Comparison of ENCODE assay signal across 9 cellular contexts in the genomic region with DNA sequence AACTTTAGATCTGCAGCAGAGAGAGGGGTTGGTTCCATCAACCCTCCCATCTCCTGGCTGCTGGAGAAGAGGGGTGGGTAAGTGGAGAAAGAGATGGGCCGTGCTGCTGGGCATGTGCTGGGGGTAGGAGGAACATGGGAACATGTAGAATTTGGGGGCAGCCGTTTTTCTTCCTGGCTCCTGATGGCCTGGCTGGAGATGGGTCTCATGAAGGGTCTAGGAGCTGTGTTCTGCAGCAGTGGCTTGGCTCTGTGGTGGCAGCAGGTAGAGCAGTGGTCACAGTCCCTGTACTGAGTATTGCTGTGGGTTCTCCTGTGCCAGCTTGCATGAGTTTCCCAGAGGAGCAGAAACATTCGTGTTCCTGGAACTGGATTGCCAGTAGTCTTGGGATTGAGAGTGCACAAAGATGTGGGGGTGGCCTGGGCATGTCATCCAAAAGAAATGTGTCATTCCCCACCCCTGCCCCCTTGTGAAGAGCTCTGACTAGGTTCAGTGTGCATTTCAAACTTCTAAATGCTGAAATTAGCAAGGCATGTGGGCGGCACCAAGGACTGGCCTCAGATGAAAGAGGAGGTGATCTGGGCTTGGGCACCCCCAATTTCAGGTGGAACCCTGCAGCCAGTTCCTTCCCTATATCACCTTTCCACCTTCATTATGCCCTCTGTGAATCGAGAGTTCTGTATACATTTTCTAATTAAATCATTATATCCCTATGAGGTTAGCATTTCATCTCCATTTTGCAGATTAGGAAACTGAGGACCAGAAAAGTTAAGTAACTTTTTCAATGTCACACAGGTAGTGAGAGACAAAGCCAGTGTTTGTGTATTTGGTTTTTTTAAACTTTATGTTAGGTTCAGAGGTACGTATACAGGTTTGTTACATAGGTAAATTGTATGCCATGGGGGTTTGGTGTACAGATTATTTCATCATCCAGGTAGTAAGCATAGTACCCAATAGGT. TPM values are rescaled to one million over a fixed set of nuclear protein-coding genes. Genes with fewer than 3 reads are reported as not detected.
DNase-seq lines count a peak whose midpoint lies in the region; ATAC-seq, FAIRE-seq and TF ChIP-seq lines count a peak whose summit lies in the region.
"Had no signal": no experiment of that assay in that cellular context is flagged by ENCODE, and none has a peak within 500 bp of the region (broad histone marks: within the 10 kb centered on the region; RNA-seq: fewer than 3 reads in every experiment).

No MANE protein-coding gene starts in this region.

- H3K9me3 Mint-ChIP-seq in type B pancreatic cell: peaks cover 9% of the 10 kb centered on the region

- DNase-seq in SK-N-SH: no peak
- peak; percentile 76 for DNase-seq in bronchial epithelial cell (ENCODE audit: low read depth)
- DNase-seq in type B pancreatic cell (ENCODE audit: extremely low spot score, unreplicated experiment): no peak
- no peak for DNase-seq in UCSD-AML1 (lab: John Stamatoyannopoulos, UW; ENCODE audit: unreplicated experiment)
- no peak for DNase-seq in HuH-7.5 (ENCODE audit: low spot score)
- DNase-seq in stimulated activated CD4-positive, alpha-beta T cell treated with anti-CD3 and anti-CD28 coated beads, Interleukin-4, amount 100 ng/mL, for 24 hours: no peak
- DNase-seq: 8988T had no signal

- WGBS in SK-N-SH (ENCODE audit: low lambda C conversion rate): 84% methylated on average over 6 of the region's 6 CpGs
- WGBS in mesodermal cell (ENCODE audit: insufficient coverage in 2 of 2), 2 experiments: 81 to 95% methylated on average over 4 to 5 of the region's 6 CpGs

- H2AFZ ChIP-seq in SK-N-SH (ENCODE audit: low read depth): no peak overlapping the region

- H3K4me1 ChIP-seq in SK-N-SH (ENCODE audit: control insufficient read depth in 1 of 2, insufficient read depth in 2 of 2, low read depth in 1 of 2, low read length in 1 of 2): peaks cover 20 to 32% of the 10 kb centered on the region in 2 experiments; a peak in 3 of 4 replicates
- H3K4me1 ChIP-seq in mesodermal cell (ENCODE audit: control insufficient read depth, insufficient read depth, low read length, poor library complexity, severe bottlenecking): peaks cover 49% of the 10 kb centered on the region

- peaks cover 9% of the 10 kb centered on the region for H3F3A ChIP-seq in SK-N-SH (replicated peaks; ENCODE audit: insufficient read depth)

- TF ChIP-seq CTCF in SK-N-SH (IDR thresholded peaks at IDR 0.05) (no peak), bronchial epithelial cell (IDR thresholded peaks at IDR 0.05; ENCODE audit: insufficient read depth, low read length, severe bottlenecking) (no peak), type B pancreatic cell (conservative IDR thresholded peaks at IDR 0.05) (no peak)

- peaks cover 11% of the 10 kb centered on the region for H3K27me3 Mint-ChIP-seq in type B pancreatic cell

- no peak for TF ChIP-seq EP300 in SK-N-SH (IDR thresholded peaks at IDR 0.05; ENCODE audit: borderline replicate concordance in 1 of 2, low read depth in 1 of 2, low read length in 1 of 2)

- H3K27ac ChIP-seq in SK-N-SH (ENCODE audit: low read depth in 2 of 2, low read length in 1 of 2): peak overlapping the region in 1 of 2 experiments; percentile 32; a peak in 1 of 4 replicates
- peak overlapping the region; percentile 71 for H3K27ac ChIP-seq in mesodermal cell (ENCODE audit: low read depth, low read length, severe bottlenecking)

- no peaks in the 10 kb centered on the region for H3K27me3 ChIP-seq in SK-N-SH (ENCODE audit: insufficient read depth)
- H3K27me3 ChIP-seq in bronchial epithelial cell (ENCODE audit: control insufficient read depth, insufficient read depth, low read length): no peaks in the 10 kb centered on the region

- H3K36me3 ChIP-seq in SK-N-SH (replicated peaks in 1 of 2; ENCODE audit: control insufficient read depth in 1 of 2, insufficient read depth in 2 of 2, low read length in 1 of 2): no peaks in the 10 kb centered on the region
- H3K36me3 ChIP-seq in bronchial epithelial cell (ENCODE audit: control insufficient read depth, insufficient read depth, low read length): no peaks in the 10 kb centered on the region
- peaks cover 15% of the 10 kb centered on the region for H3K36me3 ChIP-seq in mesodermal cell (ENCODE audit: control insufficient read depth, insufficient read depth, low read length)

- H3K4me1 Mint-ChIP-seq in type B pancreatic cell (ENCODE audit: unreplicated experiment): peaks cover 54% of the 10 kb centered on the region

- CTCF ChIA-PET in SK-N-SH (lab: Yijun Ruan, JAX): interaction anchor here (0.7 to 5.6 kb wide), 6 partner anchors 11 to 83 kb away, joined by 3 to 31 read pairs (median 4); no protein-coding TSS in a partner anchor

- peak overlapping the region; percentile 97 for H3K4me3 Mint-ChIP-seq in type B pancreatic cell

- peaks cover 21% of the 10 kb centered on the region for H4K20me1 ChIP-seq in SK-N-SH (ENCODE audit: insufficient read depth)

- no peak for FAIRE-seq in bronchial epithelial cell (lab: Jason Lieb, UNC)

- POLR2A ChIA-PET in SK-N-SH (lab: Yijun Ruan, JAX): no interaction called here

- no peaks in the 10 kb centered on the region for H3K9me2 ChIP-seq in SK-N-SH

- H3K4me2 ChIP-seq in SK-N-SH: peak overlapping the region; percentile 100

- ATAC-seq in SK-N-SH treated with all-trans-retinoic acid at 6 μM for 48 hours: no peak

- peak overlapping the region; percentile 75 to 99; a peak in 3 of 4 replicates for H3K4me3 ChIP-seq in SK-N-SH (ENCODE audit: low read depth in 2 of 2, low read length in 1 of 2)
- H3K4me3 ChIP-seq in bronchial epithelial cell (ENCODE audit: low read depth, low read length): peak overlapping the region; percentile 67
- peak overlapping the region; percentile 70 for H3K4me3 ChIP-seq in mesodermal cell (ENCODE audit: extremely low read depth, insufficient read depth, low read length, poor library complexity, severe bottlenecking)

- H3K79me2 ChIP-seq in SK-N-SH (ENCODE audit: insufficient read depth): peaks cover 66% of the 10 kb centered on the region

- no peaks in the 10 kb centered on the region for H3K9me3 ChIP-seq in SK-N-SH
- H3K9me3 ChIP-seq in mesodermal cell (ENCODE audit: control insufficient read depth, low read length): no peaks in the 10 kb centered on the region

- H3K36me3 Mint-ChIP-seq in type B pancreatic cell: no peaks in the 10 kb centered on the region

- H3K27ac Mint-ChIP-seq in type B pancreatic cell: peak overlapping the region; percentile 91

- H3K9ac ChIP-seq in SK-N-SH: peak overlapping the region; percentile 81

- TF ChIP-seq RAD21 in SK-N-SH (IDR thresholded peaks at IDR 0.05; ENCODE audit: low read length): no peak

TF ChIP-seq in SK-N-SH, 30 proteins besides CTCF, POLR2A, EP300 and RAD21:
- TF ChIP-seq, protein P1, sequence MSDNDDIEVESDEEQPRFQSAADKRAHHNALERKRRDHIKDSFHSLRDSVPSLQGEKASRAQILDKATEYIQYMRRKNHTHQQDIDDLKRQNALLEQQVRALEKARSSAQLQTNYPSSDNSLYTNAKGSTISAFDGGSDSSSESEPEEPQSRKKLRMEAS (IDR thresholded peaks at IDR 0.05; ENCODE audit: low read depth): no peak
- TF ChIP-seq SMC3 (IDR thresholded peaks at IDR 0.05; ENCODE audit: low read depth, low read length): no peak
- TF ChIP-seq SIN3A (IDR thresholded peaks at IDR 0.05; ENCODE audit: borderline replicate concordance, low read depth, low read length): no peak
- TF ChIP-seq, protein P2, sequence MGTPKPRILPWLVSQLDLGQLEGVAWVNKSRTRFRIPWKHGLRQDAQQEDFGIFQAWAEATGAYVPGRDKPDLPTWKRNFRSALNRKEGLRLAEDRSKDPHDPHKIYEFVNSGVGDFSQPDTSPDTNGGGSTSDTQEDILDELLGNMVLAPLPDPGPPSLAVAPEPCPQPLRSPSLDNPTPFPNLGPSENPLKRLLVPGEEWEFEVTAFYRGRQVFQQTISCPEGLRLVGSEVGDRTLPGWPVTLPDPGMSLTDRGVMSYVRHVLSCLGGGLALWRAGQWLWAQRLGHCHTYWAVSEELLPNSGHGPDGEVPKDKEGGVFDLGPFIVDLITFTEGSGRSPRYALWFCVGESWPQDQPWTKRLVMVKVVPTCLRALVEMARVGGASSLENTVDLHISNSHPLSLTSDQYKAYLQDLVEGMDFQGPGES (IDR thresholded peaks at IDR 0.05; ENCODE audit: low read depth, low read length): no peak
- TF ChIP-seq POLR2AphosphoS5 (IDR thresholded peaks at IDR 0.05; ENCODE audit: low read depth, low read length): no peak

TF ChIP-seq in SK-N-SH treated with all-trans-retinoic acid at 6 μM for 48 hours, 23 proteins besides CTCF, POLR2A, EP300 and RAD21 (continues in another document):
- TF ChIP-seq TCF4 (CRISPR knock-in tag; IDR thresholded peaks at IDR 0.05; ENCODE audit: borderline replicate concordance): no peak
- no peak for TF ChIP-seq OSR1 (CRISPR knock-in tag; IDR thresholded peaks at IDR 0.05)
- TF ChIP-seq, protein P3, sequence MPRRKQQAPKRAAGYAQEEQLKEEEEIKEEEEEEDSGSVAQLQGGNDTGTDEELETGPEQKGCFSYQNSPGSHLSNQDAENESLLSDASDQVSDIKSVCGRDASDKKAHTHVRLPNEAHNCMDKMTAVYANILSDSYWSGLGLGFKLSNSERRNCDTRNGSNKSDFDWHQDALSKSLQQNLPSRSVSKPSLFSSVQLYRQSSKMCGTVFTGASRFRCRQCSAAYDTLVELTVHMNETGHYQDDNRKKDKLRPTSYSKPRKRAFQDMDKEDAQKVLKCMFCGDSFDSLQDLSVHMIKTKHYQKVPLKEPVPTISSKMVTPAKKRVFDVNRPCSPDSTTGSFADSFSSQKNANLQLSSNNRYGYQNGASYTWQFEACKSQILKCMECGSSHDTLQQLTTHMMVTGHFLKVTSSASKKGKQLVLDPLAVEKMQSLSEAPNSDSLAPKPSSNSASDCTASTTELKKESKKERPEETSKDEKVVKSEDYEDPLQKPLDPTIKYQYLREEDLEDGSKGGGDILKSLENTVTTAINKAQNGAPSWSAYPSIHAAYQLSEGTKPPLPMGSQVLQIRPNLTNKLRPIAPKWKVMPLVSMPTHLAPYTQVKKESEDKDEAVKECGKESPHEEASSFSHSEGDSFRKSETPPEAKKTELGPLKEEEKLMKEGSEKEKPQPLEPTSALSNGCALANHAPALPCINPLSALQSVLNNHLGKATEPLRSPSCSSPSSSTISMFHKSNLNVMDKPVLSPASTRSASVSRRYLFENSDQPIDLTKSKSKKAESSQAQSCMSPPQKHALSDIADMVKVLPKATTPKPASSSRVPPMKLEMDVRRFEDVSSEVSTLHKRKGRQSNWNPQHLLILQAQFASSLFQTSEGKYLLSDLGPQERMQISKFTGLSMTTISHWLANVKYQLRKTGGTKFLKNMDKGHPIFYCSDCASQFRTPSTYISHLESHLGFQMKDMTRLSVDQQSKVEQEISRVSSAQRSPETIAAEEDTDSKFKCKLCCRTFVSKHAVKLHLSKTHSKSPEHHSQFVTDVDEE (CRISPR knock-in tag; IDR thresholded peaks at IDR 0.05): no peak

RNA-seq across cellular contexts. Expression of a gene that starts 2.1 kb away (rescaled TPM):
- 6.0 and 6.1 TPM in 2 replicates for polyA plus RNA-seq in SK-N-SH (2012; rRNA removed)
- 4.1 and 5.6 TPM in 2 replicates for polyA plus RNA-seq in SK-N-SH (2012; cell fraction: cytosol; rRNA removed)
- polyA plus RNA-seq in SK-N-SH (2012; cell fraction: nucleus; rRNA removed): 5.7 and 6.8 TPM in 2 replicates
- total RNA-seq in bronchial epithelial cell (11.4 and 16.6 TPM in 2 replicates), type B pancreatic cell (ENCODE audit: low replicate concordance) (11.8 and 21.7 TPM in 2 replicates)
- polyA plus RNA-seq in mesodermal cell (2013, experiment 1 of 2): 13.5 TPM
- 11.0 TPM for polyA plus RNA-seq in mesodermal cell (2013, experiment 2 of 2)
